In genomic region chr3:134610455-134611385, GRCh38 we compare ENCODE assay signal across 24 cellular contexts. TPM values are rescaled to one million over a fixed set of nuclear protein-coding genes. Genes with fewer than 3 reads are reported as not detected.
DNase-seq lines count a peak whose midpoint lies in the region; ATAC-seq and TF ChIP-seq lines count a peak whose summit lies in the region.
"Had no signal": no experiment of that assay in that cellular context is flagged by ENCODE, and none has a peak within 500 bp of the region (broad histone marks: within the 10 kb centered on the region; RNA-seq: fewer than 3 reads in every experiment).

No MANE protein-coding gene starts in this region.

- no peak overlapping the region for H3K27ac ChIP-seq in vagina
- H3K27ac ChIP-seq: C4-2B, SK-N-MC had no signal

- no peak overlapping the region for H3K4me3 ChIP-seq in H7 (ENCODE audit: insufficient read depth, low read depth, low read length)
- H3K4me3 ChIP-seq in vagina: no peak overlapping the region
- H3K4me3 ChIP-seq: K562, SK-N-MC had no signal

- ATAC-seq in Right ventricle myocardium inferior (peak; percentile 27), left cardiac atrium (no peak)
- ATAC-seq: K562 had no signal

- no peak for TF ChIP-seq POLR2A in vagina (IDR thresholded peaks at IDR 0.05)

- no peak for DNase-seq in Right ventricle myocardium inferior (ENCODE audit: missing footprints)
- DNase-seq in left cardiac atrium: no peak
- peak; percentile 27 for DNase-seq in H7
- peak; percentile 40 for DNase-seq in islet precursor cell
- peak; percentile 72 to 92 for DNase-seq in vagina (ENCODE audit: extremely low spot score in 2 of 2)
- no peak for DNase-seq in activated naive CD4-positive, alpha-beta T cell treated with Interleukin-2 at 50 U/mL for 16 hours
- no peak for DNase-seq in KG1 (lab: John Stamatoyannopoulos, UW)
- DNase-seq: CD8-positive, alpha-beta memory T cell; GOT3; HCEC 1CT; NCI-H146; NCI-H1930; NCI-H2107; NCI-H446 treated with DMSO at 0.1 percent for 48 hours; NCI-H526; NCI-H82; RPMI8226; SHP77 treated with DMSO at 0.1 percent for 48 hours had no signal

- H3K27me3 ChIP-seq in H7 (ENCODE audit: control insufficient read depth, insufficient read depth, low read length) (no peaks in the 10 kb centered on the region; the same call in 1 of the 2 replicates), vagina (no peaks in the 10 kb centered on the region)

- no peaks in the 10 kb centered on the region for H3K9me3 ChIP-seq in vagina

- no peak for TF ChIP-seq CTCF in vagina (IDR thresholded peaks at IDR 0.05)

- H3K4me1 ChIP-seq in vagina: no peaks in the 10 kb centered on the region

- H3K36me3 ChIP-seq in H7 (replicated peaks; ENCODE audit: control insufficient read depth, insufficient read depth, low read length) (no peaks in the 10 kb centered on the region), vagina (no peaks in the 10 kb centered on the region)

- intact Hi-C loops in Right ventricle myocardium inferior (cut with DNase I): no loop called here
- intact Hi-C loops in left cardiac atrium (cut with DNase I): no loop called here
- intact Hi-C loops in vagina (cut with DNase I): no loop called here

RNA-seq across cellular contexts. Expression of gene KY, which starts 40.1 kb away (rescaled TPM):
- total RNA-seq in Right ventricle myocardium inferior (16.7 TPM), left cardiac atrium (under 1 TPM in 1 of 2 donors, not detected in 1; 0.21 TPM), vagina (3.7 TPM)
- total RNA-seq in H7 (2014; rRNA removed; shearing (Covaris generic)): 0.07 TPM in 1 of 2 replicates, not detected in the other
- total RNA-seq: A673; CD8-positive, alpha-beta memory T cell; K562; LHCN-M2; MCF 10A had no signal

Comparison
In these comparisons a context has a peak if more than half of its experiments do, and no peak if none do; other contexts are left out.
1. DNase-seq: peak in H7 (single experiment), islet precursor cell (single experiment) and vagina (2 of 2); none in Right ventricle myocardium inferior (single experiment), left cardiac atrium (single experiment), activated naive CD4-positive, alpha-beta T cell treated with Interleukin-2 at 50 U/mL for 16 hours (single experiment) and KG1 (single experiment).